ENCODE assay signal across 24 cellular contexts in genomic region chr17:79655672-79656290, GRCh38. TPM values are rescaled to one million over a fixed set of nuclear protein-coding genes. Genes with fewer than 3 reads are reported as not detected.
"Had no signal": no experiment of that assay in that cellular context is flagged by ENCODE, and none has a peak within 500 bp of the region (broad histone marks: within the 10 kb centered on the region; RNA-seq: fewer than 3 reads in every experiment).

No MANE protein-coding gene starts in this region.

- H3K4me1 Mint-ChIP-seq: activated naive CD4-positive, alpha-beta T cell treated with anti-CD3 and anti-CD28 coated beads, Interleukin-2, amount 10 ng/mL, durations not matched to agents 7 days and 5 days had no signal

- H3K27ac Mint-ChIP-seq: activated CD8-positive, alpha-beta T cell treated with anti-CD3 and anti-CD28 coated beads, Interleukin-2, amount 10 ng/mL, durations not matched to agents 7 days and 5 days; activated naive CD4-positive, alpha-beta T cell treated with anti-CD3 and anti-CD28 coated beads, Interleukin-2, amount 10 ng/mL, durations not matched to agents 7 days and 5 days; nephron had no signal

- H3K36me3 Mint-ChIP-seq: activated naive CD4-positive, alpha-beta T cell treated with anti-CD3 and anti-CD28 coated beads, Interleukin-2, amount 10 ng/mL, durations not matched to agents 7 days and 5 days had no signal

- H3K4me1 ChIP-seq: ascending aorta had no signal

- H3K36me3 ChIP-seq: ascending aorta, transverse colon had no signal

- H3K9me3 ChIP-seq: ascending aorta, transverse colon had no signal

- ATAC-seq: activated CD8-positive, alpha-beta T cell treated with anti-CD3 and anti-CD28 coated beads, Interleukin-2, amount 10 ng/mL, durations not matched to agents 7 days and 5 days; esophagus mucosa; left ventricle myocardium superior had no signal

- H3K27me3 ChIP-seq: ascending aorta had no signal

- H3K27ac ChIP-seq: ascending aorta, dorsolateral prefrontal cortex, SK-N-MC had no signal

- H3K4me3 Mint-ChIP-seq: activated CD8-positive, alpha-beta T cell treated with anti-CD3 and anti-CD28 coated beads, Interleukin-2, amount 10 ng/mL, durations not matched to agents 7 days and 5 days; activated naive CD4-positive, alpha-beta T cell treated with anti-CD3 and anti-CD28 coated beads, Interleukin-2, amount 10 ng/mL, durations not matched to agents 7 days and 5 days; nephron had no signal

- DNase-seq: activated CD4-positive, alpha-beta T cell treated with anti-CD3 and anti-CD28 coated beads for 1 hour; activated CD8-positive, alpha-beta T cell treated with anti-CD3 and anti-CD28 coated beads, Interleukin-2, amount 10 ng/mL, durations not matched to agents 7 days and 5 days; activated naive CD4-positive, alpha-beta T cell treated with anti-CD3 and anti-CD28 coated beads, Interleukin-2, amount 10 ng/mL, durations not matched to agents 7 days and 5 days; activated T-cell treated with anti-CD3 and anti-CD28 coated beads for 4 hours; hippocampal formation; left ventricle myocardium superior; mesendoderm; stimulated activated CD4-positive, alpha-beta T cell treated with anti-CD3 and anti-CD28 coated beads, Interleukin-2, amount 100 ng/mL, for 48 hours; stimulated activated naive CD4-positive, alpha-beta T cell; substantia nigra; T-helper 1 cell; T1000; transverse colon had no signal

- H3K4me3 ChIP-seq: ascending aorta, dorsolateral prefrontal cortex, SK-N-MC, transverse colon had no signal

- FAIRE-seq: endometrium had no signal

RNA-seq across cellular contexts. Expression of gene RBFOX3, which starts 44.9 kb away (rescaled TPM):
- total RNA-seq: activated CD8-positive, alpha-beta T cell treated with anti-CD3 and anti-CD28 coated beads, Interleukin-2, amount 10 ng/mL, durations not matched to agents 7 days and 5 days; ascending aorta; chondrocyte; glomerular endothelial cell; kidney epithelial cell; left ventricle myocardium superior; osteoblast; renal cortical epithelial cell had no signal
